ENCODE assay signal across 21 cellular contexts in genomic region chr3:38990621-38991020, GRCh38.
"Had no signal": no experiment of that assay in that cellular context is flagged by ENCODE, and none has a peak within 500 bp of the region (broad histone marks: within the 10 kb centered on the region; RNA-seq: fewer than 3 reads in every experiment).

No MANE protein-coding gene starts in this region.

- H3K4me1 Mint-ChIP-seq: central memory CD8-positive, alpha-beta T cell; natural killer cell had no signal

- H3K4me1 ChIP-seq: adrenal gland, ascending aorta, breast epithelium, gastroesophageal sphincter, heart left ventricle, left lung, pancreas, upper lobe of left lung had no signal

- H3K9me3 Mint-ChIP-seq: activated T-cell treated with anti-CD3 and anti-CD28 coated beads, Interleukin-2, amount 50 U/mL, for 4 hours; activated T-helper 2 cell treated with anti-CD3 and anti-CD28 coated beads, Interferon-gamma antibody, Interleukin-2, Interleukin-4, amounts not matched to agents 10 μg/mL and 5 μg/mL and 100 μg/mL, durations not matched to agents 14 hours and 24 hours and 36 hours; central memory CD8-positive, alpha-beta T cell; natural killer cell had no signal

- H3K36me3 Mint-ChIP-seq: activated naive CD8-positive, alpha-beta T cell; natural killer cell had no signal

- H3K27ac ChIP-seq: adrenal gland, ascending aorta, breast epithelium, gastroesophageal sphincter, heart left ventricle, left lung, pancreas, upper lobe of left lung, WERI-Rb-1 had no signal

- H3K4me3 Mint-ChIP-seq: activated naive CD8-positive, alpha-beta T cell; activated T-cell treated with anti-CD3 and anti-CD28 coated beads, Interleukin-2, amount 50 U/mL, for 4 hours; central memory CD8-positive, alpha-beta T cell; natural killer cell had no signal

- H3K9me3 ChIP-seq: adrenal gland, ascending aorta, breast epithelium, gastroesophageal sphincter, heart left ventricle, left lung, pancreas, upper lobe of left lung had no signal

- ATAC-seq: activated T-cell treated with anti-CD3 and anti-CD28 coated beads, Interleukin-2, amount 50 U/mL, for 4 hours; gastroesophageal sphincter; heart left ventricle; left lung; natural killer cell; pancreas; right cardiac atrium; stimulated activated naive CD8-positive, alpha-beta T cell treated with anti-CD3 and anti-CD28 coated beads, Interleukin-15, Interleukin-2, amounts not matched to agents 100 U/mL and 50 U/mL, for 24 hours had no signal

- H3K27ac Mint-ChIP-seq: activated naive CD8-positive, alpha-beta T cell; activated T-helper 2 cell treated with anti-CD3 and anti-CD28 coated beads, Interferon-gamma antibody, Interleukin-2, Interleukin-4, amounts not matched to agents 10 μg/mL and 5 μg/mL and 100 μg/mL, durations not matched to agents 14 hours and 24 hours and 36 hours; natural killer cell had no signal

- H3K36me3 ChIP-seq: adrenal gland, ascending aorta, breast epithelium, gastroesophageal sphincter, heart left ventricle, left lung, pancreas, upper lobe of left lung, WERI-Rb-1 had no signal

- H3K4me3 ChIP-seq: adrenal gland, ascending aorta, breast epithelium, gastroesophageal sphincter, heart left ventricle, left lung, pancreas, upper lobe of left lung had no signal

- DNase-seq: activated naive CD4-positive, alpha-beta T cell; activated T-cell treated with anti-CD3 and anti-CD28 coated beads, Interleukin-2, amount 50 U/mL, for 4 hours; adrenal gland; effector memory CD4-positive, alpha-beta T cell; heart left ventricle; left lung; midbrain; natural killer cell; pancreas; right cardiac atrium; stimulated activated CD4-positive, alpha-beta T cell treated with anti-CD3 and anti-CD28 coated beads, Interleukin-12 subunit alpha, Interleukin-12 subunit beta, amount 100 ng/mL, for 4 hours; stimulated activated CD4-positive, alpha-beta T cell treated with anti-CD3 and anti-CD28 coated beads, Interleukin-4, amount 100 ng/mL, for 4 hours; stimulated activated naive CD8-positive, alpha-beta T cell treated with anti-CD3 and anti-CD28 coated beads, Interleukin-15, Interleukin-2, amounts not matched to agents 100 U/mL and 50 U/mL, for 24 hours; upper lobe of left lung; WERI-Rb-1 had no signal

- H3K27me3 ChIP-seq: adrenal gland, ascending aorta, breast epithelium, left lung, pancreas, upper lobe of left lung had no signal
